Comparison of ENCODE assay signal across 1 cellular context in genomic region chr22:18170284-18170683, GRCh38. TPM values are rescaled to one million over a fixed set of nuclear protein-coding genes. Genes with fewer than 3 reads are reported as not detected.
"Had no signal": no experiment of that assay in that cellular context is flagged by ENCODE, and none has a peak within 500 bp of the region (broad histone marks: within the 10 kb centered on the region; RNA-seq: fewer than 3 reads in every experiment).

No MANE protein-coding gene starts in this region.

RNA-seq across cellular contexts. Expression of gene TUBA8, which starts 59.7 kb away (rescaled TPM):
- polyA plus RNA-seq: GM23248 had no signal
